In the genomic region with DNA sequence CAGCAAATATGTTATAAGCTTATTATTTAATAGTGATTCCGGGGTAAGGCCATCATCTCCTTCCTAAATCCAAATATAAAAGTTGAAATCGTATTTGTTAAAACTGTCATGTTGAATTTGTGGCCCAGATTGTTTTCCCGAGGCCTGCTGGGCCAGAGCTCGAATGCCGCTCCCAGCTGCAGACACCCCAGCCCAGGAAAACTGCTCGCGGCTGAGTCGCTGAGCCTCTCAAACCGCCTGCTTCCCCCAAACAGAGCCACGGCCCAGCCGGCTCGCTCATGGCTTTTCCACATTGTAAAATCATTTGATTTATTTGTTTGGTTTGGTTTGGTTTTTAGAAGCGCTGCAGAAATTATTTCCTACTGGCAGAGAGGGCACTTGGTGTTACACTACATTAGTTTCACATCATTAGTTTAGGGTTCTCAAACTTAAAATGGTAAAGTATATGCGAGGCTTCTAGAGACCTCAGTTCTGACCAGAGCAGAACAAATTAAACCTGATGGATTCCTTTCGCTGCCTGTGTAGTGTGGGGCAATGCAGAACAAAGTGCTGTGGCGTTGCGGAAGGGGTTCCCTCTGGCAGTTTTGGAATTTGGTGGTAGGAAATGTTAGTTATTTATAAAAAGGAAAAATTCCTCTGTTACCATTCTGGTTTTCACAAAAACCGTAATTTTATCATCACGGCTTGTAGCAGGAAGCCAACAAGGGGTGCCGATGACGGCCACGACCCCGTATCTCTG, we compare ENCODE assay signal across 2 cellular contexts.
TF ChIP-seq lines count a peak whose summit lies in the region.

No MANE protein-coding gene starts in this region.

TF ChIP-seq in SK-N-SH, 30 proteins besides CTCF, POLR2A, EP300 and RAD21 (continued from another document):
- TF ChIP-seq TCF12 (IDR thresholded peaks at IDR 0.05) (no peak), JUND (IDR thresholded peaks at IDR 0.05) (no peak), MEF2A (IDR thresholded peaks at IDR 0.05; ENCODE audit: borderline replicate concordance, low read depth) (no peak), NFIC (IDR thresholded peaks at IDR 0.05; ENCODE audit: borderline replicate concordance) (no peak), FOXM1 (IDR thresholded peaks at IDR 0.05; ENCODE audit: low read depth) (no peak), SMC3 (IDR thresholded peaks at IDR 0.05; ENCODE audit: low read depth, low read length) (no peak), TAF1 (IDR thresholded peaks at IDR 0.05; ENCODE audit: borderline replicate concordance, low read depth, low read length) (no peak), CHD2 (IDR thresholded peaks at IDR 0.05; ENCODE audit: low read length, partially characterized antibody) (no peak)
- TF ChIP-seq, protein P1, sequence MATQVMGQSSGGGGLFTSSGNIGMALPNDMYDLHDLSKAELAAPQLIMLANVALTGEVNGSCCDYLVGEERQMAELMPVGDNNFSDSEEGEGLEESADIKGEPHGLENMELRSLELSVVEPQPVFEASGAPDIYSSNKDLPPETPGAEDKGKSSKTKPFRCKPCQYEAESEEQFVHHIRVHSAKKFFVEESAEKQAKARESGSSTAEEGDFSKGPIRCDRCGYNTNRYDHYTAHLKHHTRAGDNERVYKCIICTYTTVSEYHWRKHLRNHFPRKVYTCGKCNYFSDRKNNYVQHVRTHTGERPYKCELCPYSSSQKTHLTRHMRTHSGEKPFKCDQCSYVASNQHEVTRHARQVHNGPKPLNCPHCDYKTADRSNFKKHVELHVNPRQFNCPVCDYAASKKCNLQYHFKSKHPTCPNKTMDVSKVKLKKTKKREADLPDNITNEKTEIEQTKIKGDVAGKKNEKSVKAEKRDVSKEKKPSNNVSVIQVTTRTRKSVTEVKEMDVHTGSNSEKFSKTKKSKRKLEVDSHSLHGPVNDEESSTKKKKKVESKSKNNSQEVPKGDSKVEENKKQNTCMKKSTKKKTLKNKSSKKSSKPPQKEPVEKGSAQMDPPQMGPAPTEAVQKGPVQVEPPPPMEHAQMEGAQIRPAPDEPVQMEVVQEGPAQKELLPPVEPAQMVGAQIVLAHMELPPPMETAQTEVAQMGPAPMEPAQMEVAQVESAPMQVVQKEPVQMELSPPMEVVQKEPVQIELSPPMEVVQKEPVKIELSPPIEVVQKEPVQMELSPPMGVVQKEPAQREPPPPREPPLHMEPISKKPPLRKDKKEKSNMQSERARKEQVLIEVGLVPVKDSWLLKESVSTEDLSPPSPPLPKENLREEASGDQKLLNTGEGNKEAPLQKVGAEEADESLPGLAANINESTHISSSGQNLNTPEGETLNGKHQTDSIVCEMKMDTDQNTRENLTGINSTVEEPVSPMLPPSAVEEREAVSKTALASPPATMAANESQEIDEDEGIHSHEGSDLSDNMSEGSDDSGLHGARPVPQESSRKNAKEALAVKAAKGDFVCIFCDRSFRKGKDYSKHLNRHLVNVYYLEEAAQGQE (IDR thresholded peaks at IDR 0.05; ENCODE audit: low read depth, low read length), result no peak

TF ChIP-seq in SK-N-SH treated with all-trans-retinoic acid at 6 μM for 48 hours, 23 proteins besides CTCF, POLR2A, EP300 and RAD21 (continued from another document):
- TF ChIP-seq, protein P2, sequence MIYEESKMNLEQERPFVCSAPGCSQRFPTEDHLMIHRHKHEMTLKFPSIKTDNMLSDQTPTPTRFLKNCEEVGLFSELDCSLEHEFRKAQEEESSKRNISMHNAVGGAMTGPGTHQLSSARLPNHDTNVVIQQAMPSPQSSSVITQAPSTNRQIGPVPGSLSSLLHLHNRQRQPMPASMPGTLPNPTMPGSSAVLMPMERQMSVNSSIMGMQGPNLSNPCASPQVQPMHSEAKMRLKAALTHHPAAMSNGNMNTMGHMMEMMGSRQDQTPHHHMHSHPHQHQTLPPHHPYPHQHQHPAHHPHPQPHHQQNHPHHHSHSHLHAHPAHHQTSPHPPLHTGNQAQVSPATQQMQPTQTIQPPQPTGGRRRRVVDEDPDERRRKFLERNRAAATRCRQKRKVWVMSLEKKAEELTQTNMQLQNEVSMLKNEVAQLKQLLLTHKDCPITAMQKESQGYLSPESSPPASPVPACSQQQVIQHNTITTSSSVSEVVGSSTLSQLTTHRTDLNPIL (CRISPR knock-in tag; IDR thresholded peaks at IDR 0.05; ENCODE audit: low read depth), result no peak
- TF ChIP-seq, protein P3, sequence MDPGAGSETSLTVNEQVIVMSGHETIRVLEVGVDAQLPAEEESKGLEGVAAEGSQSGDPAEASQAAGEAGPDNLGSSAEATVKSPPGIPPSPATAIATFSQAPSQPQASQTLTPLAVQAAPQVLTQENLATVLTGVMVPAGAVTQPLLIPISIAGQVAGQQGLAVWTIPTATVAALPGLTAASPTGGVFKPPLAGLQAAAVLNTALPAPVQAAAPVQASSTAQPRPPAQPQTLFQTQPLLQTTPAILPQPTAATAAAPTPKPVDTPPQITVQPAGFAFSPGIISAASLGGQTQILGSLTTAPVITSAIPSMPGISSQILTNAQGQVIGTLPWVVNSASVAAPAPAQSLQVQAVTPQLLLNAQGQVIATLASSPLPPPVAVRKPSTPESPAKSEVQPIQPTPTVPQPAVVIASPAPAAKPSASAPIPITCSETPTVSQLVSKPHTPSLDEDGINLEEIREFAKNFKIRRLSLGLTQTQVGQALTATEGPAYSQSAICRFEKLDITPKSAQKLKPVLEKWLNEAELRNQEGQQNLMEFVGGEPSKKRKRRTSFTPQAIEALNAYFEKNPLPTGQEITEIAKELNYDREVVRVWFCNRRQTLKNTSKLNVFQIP (CRISPR knock-in tag; IDR thresholded peaks at IDR 0.05; ENCODE audit: borderline replicate concordance, low read depth), result no peak
- TF ChIP-seq BACH2 (CRISPR knock-in tag; IDR thresholded peaks at IDR 0.05; ENCODE audit: borderline replicate concordance) (no peak), CSDC2 (CRISPR knock-in tag; IDR thresholded peaks at IDR 0.05) (no peak), ZNF8 (CRISPR knock-in tag; IDR thresholded peaks at IDR 0.05) (no peak)
TF ChIP-seq in SK-N-SH treated with all-trans-retinoic acid at 6 μM for 48 hours: peak in this region for 0.
